Comparison of ENCODE assay signal across 1 cellular context in genomic region chr10:73881221-73881919, GRCh38.
TF ChIP-seq lines count a peak whose summit lies in the region.

No MANE protein-coding gene starts in this region.

TF ChIP-seq in H1, 55 proteins besides CTCF, POLR2A, EP300 and RAD21:
- TF ChIP-seq GABPA (IDR thresholded peaks at IDR 0.05; ENCODE audit: borderline replicate concordance, insufficient read depth, low read length) (no peak), SP2 (IDR thresholded peaks at IDR 0.05; ENCODE audit: low read length) (no peak), TEAD4 (IDR thresholded peaks at IDR 0.05; ENCODE audit: low read depth, low read length) (no peak), BRCA1 (IDR thresholded peaks at IDR 0.05; ENCODE audit: low read depth, low read length) (no peak), RBBP5 (IDR thresholded peaks at IDR 0.05; ENCODE audit: borderline replicate concordance, low read depth, low read length) (no peak), ATF3 (IDR thresholded peaks at IDR 0.05; ENCODE audit: insufficient read depth, low read depth, low read length) (no peak), ASH2L (IDR thresholded peaks at IDR 0.05; ENCODE audit: low read length) (no peak), HDAC6 (IDR thresholded peaks at IDR 0.05; ENCODE audit: low read depth, low read length) (no peak), SIRT6 (IDR thresholded peaks at IDR 0.05; ENCODE audit: low read length) (no peak), CHD2 (IDR thresholded peaks at IDR 0.05; ENCODE audit: low read length) (no peak)
